In genomic region chr1:66929691-66929998, GRCh38 we compare ENCODE assay signal across 8 cellular contexts. TPM values are rescaled to one million over a fixed set of nuclear protein-coding genes. Genes with fewer than 3 reads are reported as not detected.
A peak's percentile ranks its signal among the peaks of the same experiment; 100 is the strongest.
DNase-seq lines count a peak whose midpoint lies in the region; ATAC-seq and TF ChIP-seq lines count a peak whose summit lies in the region.

No MANE protein-coding gene starts in this region.

- H3K9me3 Mint-ChIP-seq in T-cell = no peaks in the 10 kb centered on the region

- POLR2A ChIA-PET in T-cell (lab: Charles Lee) = interaction anchor here in 1 of 2 donors (0.6 to 0.7 kb wide), 3 partner anchors 24 to 52 kb away, joined by 3 to 4 read pairs (median 3); no protein-coding TSS in a partner anchor

- TF ChIP-seq CTCF in GM12875 (IDR thresholded peaks at IDR 0.05; ENCODE audit: borderline replicate concordance, insufficient read depth, low read depth, low read length) = no peak
- no peak for TF ChIP-seq CTCF in fibroblast of pulmonary artery (IDR thresholded peaks at IDR 0.05; ENCODE audit: low read length, missing control alignments)
- TF ChIP-seq CTCF in retinal pigment epithelial cell (conservative IDR thresholded peaks at IDR 0.05; ENCODE audit: low read depth, low read length) = no peak

- peak overlapping the region; percentile 92 to 95 for H3K27ac Mint-ChIP-seq in T-cell

- H3K4me3 Mint-ChIP-seq in T-cell = peak overlapping the region; percentile 81 to 92 (median 87)

- ATAC-seq in T-cell (replicated peaks in 1 of 4) = no peak
- no peak for ATAC-seq in HG03469 (IDR thresholded peaks at IDR 0.05; ENCODE audit: unreplicated experiment)

- CTCF ChIA-PET in T-cell (lab: Charles Lee) = no interaction called here

- H3K4me3 ChIP-seq in GM12875 (ENCODE audit: low read depth, low read length) = peak overlapping the region; percentile 45
- H3K4me3 ChIP-seq in fibroblast of pulmonary artery (replicated peaks; ENCODE audit: low read depth, low read length) = peak overlapping the region; percentile 73
- H3K4me3 ChIP-seq in retinal pigment epithelial cell (ENCODE audit: low read length) = peak overlapping the region; percentile 65

- DNase-seq in T-cell = no peak
- DNase-seq in fibroblast of pulmonary artery (ENCODE audit: low read depth) = no peak
- no peak for DNase-seq in retinal pigment epithelial cell (ENCODE audit: low read depth)
- no peak for DNase-seq in ureter (ENCODE audit: low spot score)
- no peak for DNase-seq in NCI-H526 (lab: John Stamatoyannopoulos, UW)
- no peak for DNase-seq in NCI-H1436 treated with DMSO at 0.1 percent for 48 hours (lab: John Stamatoyannopoulos, UW)

- peaks cover 59 to 69% (median 60%) of the 10 kb centered on the region in 3 donors for H3K4me1 Mint-ChIP-seq in T-cell

- no peaks in the 10 kb centered on the region for H3K27me3 Mint-ChIP-seq in T-cell

- H3K36me3 Mint-ChIP-seq in T-cell = no peaks in the 10 kb centered on the region

RNA-seq across cellular contexts. Expression of gene MIER1, which starts 4.9 kb away (rescaled TPM):
- total RNA-seq in T-cell (10 to 100 TPM; 55.3 to 77.1 (median 58.1) TPM), ureter (48.4 TPM)

RNA-seq across cellular contexts. Expression of gene DNAI4, which starts 5.0 kb away (rescaled TPM):
- 10 to 100 TPM in 1 of 5 donors, 1 to 10 TPM in 4; 5.6 to 11.7 (median 7.7) TPM for total RNA-seq in T-cell
- 17.2 TPM for total RNA-seq in ureter
